25 cellular contexts compared by ENCODE assay signal in genomic region chr3:120204338-120204737, GRCh38.
"Had no signal": no experiment of that assay in that cellular context is flagged by ENCODE, and none has a peak within 500 bp of the region (broad histone marks: within the 10 kb centered on the region; RNA-seq: fewer than 3 reads in every experiment).

No MANE protein-coding gene starts in this region.

- H3K27ac ChIP-seq: hepatocyte, lower lobe of right lung, ovary, right atrium auricular region, suprapubic skin, thoracic aorta, tibial artery had no signal

- H3K4me3 Mint-ChIP-seq: naive B cell; natural killer cell treated with Interleukin-12 subunit alpha and Interleukin-12 subunit beta and Interleukin-15 and Interleukin-18, amount 100 ng/mL, for 72 hours; neural crest cell; stimulated activated effector memory CD8-positive, alpha-beta T cell treated with anti-CD3 and anti-CD28 coated beads, Interleukin-12 subunit alpha, Interleukin-12 subunit beta, amount 100 ng/mL, for 72 hours; stimulated activated naive CD8-positive, alpha-beta T cell treated with anti-CD3 and anti-CD28 coated beads, Interleukin-15, Interleukin-2, amounts not matched to agents 100 ng/mL and 50 ng/mL, for 24 hours; type B pancreatic cell had no signal

- ATAC-seq: left ventricle myocardium superior; lower lobe of right lung; natural killer cell treated with Interleukin-12 subunit alpha and Interleukin-12 subunit beta and Interleukin-15 and Interleukin-18, amount 100 ng/mL, for 72 hours; sciatic nerve; stimulated activated effector memory CD8-positive, alpha-beta T cell treated with anti-CD3 and anti-CD28 coated beads, Interleukin-12 subunit alpha, Interleukin-12 subunit beta, amount 100 ng/mL, for 72 hours had no signal

- DNase-seq: heart right ventricle; islet precursor cell; left ventricle myocardium superior; lower lobe of right lung; mammary epithelial cell; mesenchymal stem cell; naive B cell; occipital lobe; ovary; stimulated activated CD4-positive, alpha-beta T cell treated with anti-CD3 and anti-CD28 coated beads, Interleukin-4, amount 100 ng/mL, for 24 hours; stimulated activated naive CD4-positive, alpha-beta T cell; tibial artery; uterus had no signal

- H3K4me1 Mint-ChIP-seq: naive B cell; neural crest cell; stimulated activated effector memory CD8-positive, alpha-beta T cell treated with anti-CD3 and anti-CD28 coated beads, Interleukin-12 subunit alpha, Interleukin-12 subunit beta, amount 100 ng/mL, for 72 hours had no signal

- H3K27ac Mint-ChIP-seq: naive B cell; natural killer cell treated with Interleukin-12 subunit alpha and Interleukin-12 subunit beta and Interleukin-15 and Interleukin-18, amount 100 ng/mL, for 72 hours; progenitor cell of endocrine pancreas; stimulated activated effector memory CD8-positive, alpha-beta T cell treated with anti-CD3 and anti-CD28 coated beads, Interleukin-12 subunit alpha, Interleukin-12 subunit beta, amount 100 ng/mL, for 72 hours; stimulated activated naive CD8-positive, alpha-beta T cell treated with anti-CD3 and anti-CD28 coated beads, Interleukin-15, Interleukin-2, amounts not matched to agents 100 ng/mL and 50 ng/mL, for 24 hours; type B pancreatic cell had no signal

- H3K9me3 ChIP-seq: lower lobe of right lung, ovary, right atrium auricular region, suprapubic skin, thoracic aorta, tibial artery, uterus had no signal

- H3K9me3 Mint-ChIP-seq: naive B cell; natural killer cell treated with Interleukin-12 subunit alpha and Interleukin-12 subunit beta and Interleukin-15 and Interleukin-18, amount 100 ng/mL, for 72 hours; stimulated activated effector memory CD8-positive, alpha-beta T cell treated with anti-CD3 and anti-CD28 coated beads, Interleukin-12 subunit alpha, Interleukin-12 subunit beta, amount 100 ng/mL, for 72 hours; stimulated activated naive CD8-positive, alpha-beta T cell treated with anti-CD3 and anti-CD28 coated beads, Interleukin-15, Interleukin-2, amounts not matched to agents 100 ng/mL and 50 ng/mL, for 24 hours had no signal

- H2AFZ ChIP-seq: hepatocyte had no signal

- H3K4me3 ChIP-seq: heart right ventricle, hepatocyte, lower lobe of right lung, ovary, right atrium auricular region, skin epidermis, suprapubic skin, thoracic aorta, tibial artery, uterus had no signal

- H3K36me3 ChIP-seq: heart right ventricle, lower lobe of right lung, ovary, right atrium auricular region, suprapubic skin, thoracic aorta, tibial artery, uterus had no signal

- H3K4me2 ChIP-seq: hepatocyte had no signal

- H3K27me3 ChIP-seq: heart right ventricle, hepatocyte, ovary, right atrium auricular region, suprapubic skin, tibial artery, uterus had no signal

- H3K27me3 Mint-ChIP-seq: progenitor cell of endocrine pancreas, type B pancreatic cell had no signal

- H3K36me3 Mint-ChIP-seq: naive B cell; natural killer cell treated with Interleukin-12 subunit alpha and Interleukin-12 subunit beta and Interleukin-15 and Interleukin-18, amount 100 ng/mL, for 72 hours; stimulated activated effector memory CD8-positive, alpha-beta T cell treated with anti-CD3 and anti-CD28 coated beads, Interleukin-12 subunit alpha, Interleukin-12 subunit beta, amount 100 ng/mL, for 72 hours; type B pancreatic cell had no signal

- H3K79me2 ChIP-seq: hepatocyte had no signal
